In the genomic region with DNA sequence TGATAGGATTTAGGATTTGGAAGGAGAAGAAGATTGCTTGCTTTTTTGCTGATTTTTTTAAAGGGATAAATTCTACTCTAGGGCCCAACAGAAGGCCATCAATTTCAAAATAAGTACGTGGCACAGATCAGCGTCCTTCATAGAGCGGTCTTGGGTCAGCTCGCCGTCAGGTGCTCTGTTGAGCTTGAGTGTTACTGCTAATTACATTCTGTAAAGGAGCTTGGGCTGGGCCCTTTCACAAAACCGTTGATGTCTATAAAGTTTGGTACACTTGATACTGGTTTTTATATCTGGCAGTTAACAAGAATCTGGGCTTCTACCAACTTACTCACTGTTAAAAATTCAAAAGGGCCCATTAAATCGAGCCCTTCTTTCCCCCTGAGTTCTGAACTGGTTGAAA, we compare ENCODE assay signal across 26 cellular contexts.
"Had no signal": no experiment of that assay in that cellular context is flagged by ENCODE, and none has a peak within 500 bp of the region (broad histone marks: within the 10 kb centered on the region; RNA-seq: fewer than 3 reads in every experiment).

No MANE protein-coding gene starts in this region.

- H3K27ac Mint-ChIP-seq: activated CD4-positive, alpha-beta memory T cell treated with anti-CD3 and anti-CD28 coated beads, Interleukin-2, amount 10 ng/mL, durations not matched to agents 7 days and 5 days; activated CD4-positive, alpha-beta T cell treated with anti-CD3 and anti-CD28 coated beads for 36 hours; activated naive CD4-positive, alpha-beta T cell treated with anti-CD3 and anti-CD28 coated beads, Interleukin-2, amount 10 ng/mL, durations not matched to agents 7 days and 5 days; activated naive CD8-positive, alpha-beta T cell treated with anti-CD3 and anti-CD28 coated beads for 36 hours; activated T-helper 17 cell treated with anti-CD3 and anti-CD28 coated beads, Interleukin-2, amount 50 U/mL, for 72 hours had no signal

- H3K27ac ChIP-seq: breast epithelium, RWPE1, SJCRH30, VCaP had no signal

- H3K9ac ChIP-seq: SK-N-SH had no signal

- H3K27me3 ChIP-seq: breast epithelium, Peyer's patch, SJCRH30 had no signal

- H3K36me3 Mint-ChIP-seq: activated naive CD4-positive, alpha-beta T cell treated with anti-CD3 and anti-CD28 coated beads, Interleukin-2, amount 10 ng/mL, durations not matched to agents 7 days and 5 days; activated naive CD8-positive, alpha-beta T cell treated with anti-CD3 and anti-CD28 coated beads for 36 hours had no signal

- H3K36me3 ChIP-seq: breast epithelium, SJCRH30 had no signal

- H3K9me3 Mint-ChIP-seq: activated CD4-positive, alpha-beta memory T cell treated with anti-CD3 and anti-CD28 coated beads, Interleukin-2, amount 10 ng/mL, durations not matched to agents 7 days and 5 days; activated naive CD4-positive, alpha-beta T cell treated with anti-CD3 and anti-CD28 coated beads, Interleukin-2, amount 10 ng/mL, durations not matched to agents 7 days and 5 days; activated naive CD8-positive, alpha-beta T cell treated with anti-CD3 and anti-CD28 coated beads for 36 hours; activated T-helper 17 cell treated with anti-CD3 and anti-CD28 coated beads, Interleukin-2, amount 50 U/mL, for 72 hours had no signal

- H3K4me3 Mint-ChIP-seq: activated CD4-positive, alpha-beta memory T cell treated with anti-CD3 and anti-CD28 coated beads, Interleukin-2, amount 10 ng/mL, durations not matched to agents 7 days and 5 days; activated CD4-positive, alpha-beta T cell treated with anti-CD3 and anti-CD28 coated beads for 36 hours; activated naive CD4-positive, alpha-beta T cell treated with anti-CD3 and anti-CD28 coated beads, Interleukin-2, amount 10 ng/mL, durations not matched to agents 7 days and 5 days; activated naive CD8-positive, alpha-beta T cell treated with anti-CD3 and anti-CD28 coated beads for 36 hours; activated T-helper 17 cell treated with anti-CD3 and anti-CD28 coated beads, Interleukin-2, amount 50 U/mL, for 72 hours had no signal

- H3K27me3 Mint-ChIP-seq: activated CD4-positive, alpha-beta memory T cell treated with anti-CD3 and anti-CD28 coated beads, Interleukin-2, amount 10 ng/mL, durations not matched to agents 7 days and 5 days; activated CD4-positive, alpha-beta T cell treated with anti-CD3 and anti-CD28 coated beads for 36 hours; activated naive CD4-positive, alpha-beta T cell treated with anti-CD3 and anti-CD28 coated beads, Interleukin-2, amount 10 ng/mL, durations not matched to agents 7 days and 5 days; activated naive CD8-positive, alpha-beta T cell treated with anti-CD3 and anti-CD28 coated beads for 36 hours; activated T-helper 17 cell treated with anti-CD3 and anti-CD28 coated beads, Interleukin-2, amount 50 U/mL, for 72 hours had no signal

- H3K4me1 Mint-ChIP-seq: activated CD4-positive, alpha-beta memory T cell treated with anti-CD3 and anti-CD28 coated beads, Interleukin-2, amount 10 ng/mL, durations not matched to agents 7 days and 5 days; activated CD4-positive, alpha-beta T cell treated with anti-CD3 and anti-CD28 coated beads for 36 hours; activated naive CD4-positive, alpha-beta T cell treated with anti-CD3 and anti-CD28 coated beads, Interleukin-2, amount 10 ng/mL, durations not matched to agents 7 days and 5 days; activated naive CD8-positive, alpha-beta T cell treated with anti-CD3 and anti-CD28 coated beads for 36 hours; activated T-helper 17 cell treated with anti-CD3 and anti-CD28 coated beads, Interleukin-2, amount 50 U/mL, for 72 hours had no signal

- H3K4me1 ChIP-seq: breast epithelium had no signal

- H3K4me3 ChIP-seq: breast epithelium, Peyer's patch, SJCRH30 had no signal

- H3K4me2 ChIP-seq: SK-N-SH had no signal

- H3K9me3 ChIP-seq: breast epithelium, Peyer's patch, SJCRH30, SK-N-SH had no signal

- ATAC-seq: activated CD4-positive, alpha-beta T cell treated with anti-CD3 and anti-CD28 coated beads for 36 hours; activated T-helper 17 cell treated with anti-CD3 and anti-CD28 coated beads, Interleukin-2, amount 50 U/mL, for 72 hours had no signal

- DNase-seq: activated CD4-positive, alpha-beta memory T cell treated with anti-CD3 and anti-CD28 coated beads, Interleukin-2, amount 10 ng/mL, durations not matched to agents 7 days and 5 days; activated CD4-positive, alpha-beta T cell treated with anti-CD3 and anti-CD28 coated beads for 36 hours; activated CD4-positive, alpha-beta T cell treated with anti-CD3 and anti-CD28 coated beads, Interleukin-2, amount 50 U/mL, for 1 hour; activated gamma-delta T cell treated with Interleukin-2 at 50 U/mL for 16 hours; activated naive CD4-positive, alpha-beta T cell treated with anti-CD3 and anti-CD28 coated beads, Interleukin-2, amount 10 ng/mL, durations not matched to agents 7 days and 5 days; activated naive CD8-positive, alpha-beta T cell treated with anti-CD3 and anti-CD28 coated beads for 36 hours; activated T-cell treated with anti-CD3 and anti-CD28 coated beads for 4 hours; activated T-cell treated with anti-CD3 and anti-CD28 coated beads, Interleukin-2, amount 50 U/mL, for 48 hours; Kasumi-1; KBM-7; NCI-H1092 treated with DMSO at 0.1 percent for 48 hours; NCI-H1417 treated with DMSO at 0.1 percent for 48 hours; NCI-H2029; NCI-H2107; NCI-H226; NCI-H526; NCI-H774; Peyer's patch; Right ventricle myocardium superior; SJCRH30; SK-N-SH; T-helper 1 cell had no signal
